In genomic region chr22:36374603-36375024, GRCh38 we compare ENCODE assay signal across 8 cellular contexts. TPM values are rescaled to one million over a fixed set of nuclear protein-coding genes. Genes with fewer than 3 reads are reported as not detected.
DNase-seq lines count a peak whose midpoint lies in the region; ATAC-seq, FAIRE-seq and TF ChIP-seq lines count a peak whose summit lies in the region.

No MANE protein-coding gene starts in this region.

- intact Hi-C loops in CD4-positive, alpha-beta memory T cell (cut with micrococcal nuclease), result no loop called here
- intact Hi-C loops in posterior vena cava (cut with DNase I), result no loop called here

- no peak for TF ChIP-seq CTCF in RWPE2 (IDR thresholded peaks at IDR 0.05; ENCODE audit: poor library complexity, severe bottlenecking)
- TF ChIP-seq CTCF in coronary artery (IDR thresholded peaks at IDR 0.05), result no peak

- H3K27me3 Mint-ChIP-seq in CD4-positive, alpha-beta memory T cell, result no peaks in the 10 kb centered on the region

- peaks cover 99% of the 10 kb centered on the region for H3K4me1 ChIP-seq in CD4-positive, alpha-beta memory T cell (ENCODE audit: insufficient read depth, low read length)
- H3K4me1 ChIP-seq in RWPE2 (ENCODE audit: insufficient read depth, poor library complexity, severe bottlenecking), result peaks cover 84% of the 10 kb centered on the region

- peak overlapping the region; percentile 90 to 95 (median 93) for H3K27ac Mint-ChIP-seq in CD4-positive, alpha-beta memory T cell

- H3K4me3 Mint-ChIP-seq in CD4-positive, alpha-beta memory T cell, result peak overlapping the region; percentile 6 to 82 (median 77)

- peak in 2 of 5 donors; percentile 2 to 84 for DNase-seq in CD4-positive, alpha-beta memory T cell
- DNase-seq in RWPE2 (ENCODE audit: low spot score) (peak; percentile 97), coronary artery (ENCODE audit: low spot score) (no peak), posterior vena cava (ENCODE audit: low spot score) (peak; percentile 82), NCI-H748 (lab: John Stamatoyannopoulos, UW; ENCODE audit: unreplicated experiment) (no peak), GM19239 (ENCODE audit: insufficient read length, low spot score) (no peak), NCI-H2081 treated with DMSO at 0.1 percent for 48 hours (lab: John Stamatoyannopoulos, UW) (no peak)

- peaks cover 0 to 2% (median 0%) of the 10 kb centered on the region in 8 donors for H3K9me3 Mint-ChIP-seq in CD4-positive, alpha-beta memory T cell

- CTCF ChIA-PET in CD4-positive, alpha-beta memory T cell (lab: Charles Lee; ENCODE audit: partially characterized antibody), result interaction anchor here (0.6 to 3.2 kb wide), 2 partner anchors 10 to 37 kb away, joined by 3 to 12 read pairs; no protein-coding TSS in a partner anchor

- H3K9me3 ChIP-seq in CD4-positive, alpha-beta memory T cell (ENCODE audit: control insufficient read depth in 1 of 2, low read length in 2 of 2), result no peaks in the 10 kb centered on the region
- no peaks in the 10 kb centered on the region for H3K9me3 ChIP-seq in RWPE2 (ENCODE audit: severe bottlenecking)

- ATAC-seq in RWPE2 (ENCODE audit: low read depth) (peak; percentile 73), HG03139 (IDR thresholded peaks at IDR 0.05; ENCODE audit: unreplicated experiment) (no peak)

- FAIRE-seq in GM19239 (lab: Jason Lieb, UNC), result no peak

- POLR2A ChIA-PET in CD4-positive, alpha-beta memory T cell (lab: Charles Lee; ENCODE audit: partially characterized antibody), result interaction anchor here (6.7 to 59.9 kb wide), 3 partner anchors 3 to 80 kb away, joined by 36 to 2535 read pairs (median 2535); partner anchors contain the start of gene MYH9

- peaks cover 43 to 59% of the 10 kb centered on the region in 2 donors for H3K36me3 Mint-ChIP-seq in CD4-positive, alpha-beta memory T cell

- H3K36me3 ChIP-seq in CD4-positive, alpha-beta memory T cell (ENCODE audit: insufficient read depth, low read length), result peaks cover 6% of the 10 kb centered on the region
- peaks cover 86% of the 10 kb centered on the region for H3K36me3 ChIP-seq in RWPE2 (ENCODE audit: low read depth)

- peak overlapping the region; percentile 57 for H3K27ac ChIP-seq in CD4-positive, alpha-beta memory T cell (ENCODE audit: low read depth, low read length)
- H3K27ac ChIP-seq in RWPE2 (ENCODE audit: poor library complexity, severe bottlenecking) (peak overlapping the region; percentile 96), coronary artery (peak overlapping the region; percentile 90 to 98)

- no peaks in the 10 kb centered on the region for H3K27me3 ChIP-seq in CD4-positive, alpha-beta memory T cell (ENCODE audit: insufficient read depth, low read length)
- no peaks in the 10 kb centered on the region for H3K27me3 ChIP-seq in RWPE2 (ENCODE audit: insufficient read depth, poor library complexity, severe bottlenecking)

- H3K4me1 Mint-ChIP-seq in CD4-positive, alpha-beta memory T cell, result peaks cover 71 to 98% (median 86%) of the 10 kb centered on the region in 4 donors

- no peak overlapping the region for H3K4me3 ChIP-seq in CD4-positive, alpha-beta memory T cell (ENCODE audit: low read length in 2 of 2)
- H3K4me3 ChIP-seq in RWPE2 (ENCODE audit: severe bottlenecking), result no peak overlapping the region
- H3K4me3 ChIP-seq in coronary artery, result peak overlapping the region; percentile 51

RNA-seq across cellular contexts. Expression of gene MYH9, which starts 13.2 kb away (rescaled TPM):
- 100 to 1,000 TPM; 717 to 734 TPM for total RNA-seq in CD4-positive, alpha-beta memory T cell
- polyA plus RNA-seq in CD4-positive, alpha-beta memory T cell, result 100 to 1,000 TPM in 1 of 2 donors, 10 to 100 TPM in 1; 17.3 to 476 TPM
- 100 to 1,000 TPM; 831 to 938 TPM for total RNA-seq in posterior vena cava

Comparison
In these comparisons a context has a peak if more than half of its experiments do, and no peak if none do; other contexts are left out.
1. DNase-seq: peak in RWPE2 (single experiment) and posterior vena cava (single experiment); none in coronary artery (single experiment), NCI-H748 (single experiment), GM19239 (single experiment) and NCI-H2081 treated with DMSO at 0.1 percent for 48 hours (single experiment).
2. Peak in every context shown above with its lines, with median percentiles within 50 percentile points of each other: H3K27ac ChIP-seq.